ENCODE assay signal across 8 cellular contexts in genomic region chr1:172443666-172444453, GRCh38. TPM values are rescaled to one million over a fixed set of nuclear protein-coding genes. Genes with fewer than 3 reads are reported as not detected.
A peak's percentile ranks its signal among the peaks of the same experiment; 100 is the strongest.
DNase-seq lines count a peak whose midpoint lies in the region; ATAC-seq, FAIRE-seq and TF ChIP-seq lines count a peak whose summit lies in the region.

TSS of gene PIGC (minus strand) at chr1:172444069. CDS start at chr1:172442622, 1,447 bp downstream.

- CTCF ChIA-PET in Caco-2 (lab: Charles Lee): interaction anchor here (0.6 to 2.3 kb wide), 2 partner anchors 12 to 458 kb away, joined by 3 to 10 read pairs; no protein-coding TSS in a partner anchor

- peak within 1 kb of the TSS; percentile 81 for H3K9ac ChIP-seq in endodermal cell (ENCODE audit: extremely low read depth, low read length, poor library complexity, severe bottlenecking)

- H3K27me3 Mint-ChIP-seq in Caco-2 (ENCODE audit: insufficient read depth, unreplicated experiment) (no peaks in the 10 kb centered on the region), endodermal cell (ENCODE audit: insufficient read depth) (no peaks in the 10 kb centered on the region)

- H3K36me3 Mint-ChIP-seq in Caco-2 (ENCODE audit: insufficient read depth, unreplicated experiment): no peaks in the 10 kb centered on the region
- H3K36me3 Mint-ChIP-seq in endodermal cell (ENCODE audit: low read depth): peaks cover 14% of the 10 kb centered on the region

- H3K4me3 Mint-ChIP-seq in Caco-2 (ENCODE audit: unreplicated experiment) (peak within 1 kb of the TSS; percentile 77), endodermal cell (peak within 1 kb of the TSS; percentile 79)

- H3K9me3 Mint-ChIP-seq in Caco-2 (ENCODE audit: unreplicated experiment): no peaks in the 10 kb centered on the region
- no peaks in the 10 kb centered on the region for H3K9me3 Mint-ChIP-seq in endodermal cell

- peaks cover 31% of the 10 kb centered on the region for H3K4me1 ChIP-seq in Caco-2
- H3K4me1 ChIP-seq in endodermal cell (ENCODE audit: control insufficient read depth, insufficient read depth, low read length): peaks cover 3% of the 10 kb centered on the region

- peak; percentile 98 for ATAC-seq in GM21360 (IDR thresholded peaks at IDR 0.05; ENCODE audit: unreplicated experiment)

- H3K4me3 ChIP-seq in Caco-2 (ENCODE audit: low read depth, low read length): peak within 1 kb of the TSS; percentile 93
- peak within 1 kb of the TSS; percentile 87 for H3K4me3 ChIP-seq in endodermal cell (ENCODE audit: low read length)

- POLR2A ChIA-PET in Caco-2 (lab: Charles Lee): interaction anchor here (0.7 to 1.2 kb wide), 2 partner anchors 23 to 89 kb away, joined by 3 to 5 read pairs; partner anchors contain the start of gene SUCO

- TF ChIP-seq CTCF in Caco-2 (IDR thresholded peaks at IDR 0.05; ENCODE audit: insufficient read depth in 1 of 2, low read depth in 1 of 2, low read length in 1 of 2, severe bottlenecking in 1 of 2, unreplicated experiment in 1 of 2): peak; percentile 87 to 88
- peak; percentile 93 for TF ChIP-seq CTCF in endodermal cell (conservative IDR thresholded peaks at IDR 0.05)

- H3K36me3 ChIP-seq in Caco-2 (ENCODE audit: control insufficient read depth, insufficient read depth, low read length) (no peaks in the 10 kb centered on the region; the same call in 1 of the 2 replicates), endodermal cell (ENCODE audit: control insufficient read depth, insufficient read depth, low read length) (peaks cover 13% of the 10 kb centered on the region)

- no TSS peak for BruUV-seq in Caco-2 (replicated peaks; lab: Mats Ljungman, UMichigan)

- H3K27ac Mint-ChIP-seq in Caco-2 (ENCODE audit: unreplicated experiment) (peak within 1 kb of the TSS; percentile 87), endodermal cell (peak within 1 kb of the TSS; percentile 88)

- H3K27me3 ChIP-seq in Caco-2 (replicated peaks; ENCODE audit: control insufficient read depth, insufficient read depth, low read length) (no peaks in the 10 kb centered on the region), endodermal cell (ENCODE audit: control insufficient read depth, insufficient read depth, low read length, poor library complexity, severe bottlenecking) (no peaks in the 10 kb centered on the region)

- no peak within 1 kb of the TSS for H3K27ac ChIP-seq in endodermal cell (ENCODE audit: low read depth, low read length)

- H3K4me1 Mint-ChIP-seq in Caco-2 (ENCODE audit: low read depth, unreplicated experiment) (peaks cover 26% of the 10 kb centered on the region), endodermal cell (no peaks in the 10 kb centered on the region)

- H3K9me3 ChIP-seq in Caco-2 (no peaks in the 10 kb centered on the region), endodermal cell (ENCODE audit: control insufficient read depth, low read length) (no peaks in the 10 kb centered on the region)

- intact Hi-C loops in Caco-2 (cut with micrococcal nuclease; ENCODE audit: unreplicated experiment): loop anchor here (1.0 to 5.0 kb wide), 2 partner anchors 15 to 442 kb away; no protein-coding TSS in a partner anchor

- WGBS in endodermal cell (ENCODE audit: insufficient coverage in 1 of 2, insufficient read length in 1 of 2), 2 experiments: 6 to 17% methylated on average over 20 to 43 of the region's 43 CpGs

- FAIRE-seq in HTR-8/SVneo (lab: Jason Lieb, UNC): peak; percentile 80

- DNase-seq in Caco-2 (peak; percentile 90 to 93), HTR-8/SVneo (ENCODE audit: insufficient read length, low spot score) (peak; percentile 94), NOMO-1 treated with DMSO at 0.1 percent for 48 hours (lab: John Stamatoyannopoulos, UW; ENCODE audit: unreplicated experiment) (peak; percentile 90), endodermal cell (peak; percentile 95), mesenteric fat pad (ENCODE audit: low spot score) (peak; percentile 97)
- peak; percentile 78 to 83 for DNase-seq in activated CD8-positive, alpha-beta memory T cell treated with anti-CD3 and anti-CD28 coated beads for 4 hours (ENCODE audit: low read depth in 2 of 2)
- peak; percentile 79 for DNase-seq in stimulated activated CD8-positive, alpha-beta memory T cell treated with anti-CD3 and anti-CD28 coated beads, Interleukin-15, amount 100 ng/mL, for 24 hours (ENCODE audit: low read depth)

RNA-seq across cellular contexts. Expression of gene PIGC, which starts in this region (rescaled TPM):
- total RNA-seq in Caco-2 (2022) (23.7 and 26.1 TPM in 2 replicates), endodermal cell (10 to 100 TPM; 24.0 to 24.3 TPM), mesenteric fat pad (16.6 TPM)
- 31.4 TPM for polyA plus RNA-seq in endodermal cell (2013, experiment 1 of 2)
- 28.5 TPM for polyA plus RNA-seq in endodermal cell (2013, experiment 2 of 2)
